8 cellular contexts compared by ENCODE assay signal in genomic region chr7:79454325-79454960, GRCh38. TPM values are rescaled to one million over a fixed set of nuclear protein-coding genes. Genes with fewer than 3 reads are reported as not detected.
DNase-seq lines count a peak whose midpoint lies in the region; ATAC-seq and TF ChIP-seq lines count a peak whose summit lies in the region.

No MANE protein-coding gene starts in this region.

- ATAC-seq in HG03135 (IDR thresholded peaks at IDR 0.05; ENCODE audit: unreplicated experiment), result no peak
- no peak for ATAC-seq in GM21360 (IDR thresholded peaks at IDR 0.05; ENCODE audit: unreplicated experiment)

- H3K9me3 ChIP-seq in SJCRH30 (replicated peaks) (no peaks in the 10 kb centered on the region), neural cell (ENCODE audit: low read length) (no peaks in the 10 kb centered on the region)

- H3K27me3 ChIP-seq in ACC112 (ENCODE audit: insufficient read depth, low read length) (no peaks in the 10 kb centered on the region), SJCRH30 (no peaks in the 10 kb centered on the region), neural cell (ENCODE audit: insufficient read depth, low read depth, low read length) (peaks cover 35% of the 10 kb centered on the region)

- TF ChIP-seq CTCF in foreskin fibroblast (IDR thresholded peaks at IDR 0.05; ENCODE audit: low read depth, low read length), result no peak
- no peak for TF ChIP-seq CTCF in neural cell (IDR thresholded peaks at IDR 0.05; ENCODE audit: poor library complexity, severe bottlenecking)

- H3K27ac ChIP-seq in ACC112 (ENCODE audit: low read depth, low read length), result peak overlapping the region; percentile 73
- peak overlapping the region; percentile 64 for H3K27ac ChIP-seq in SJCRH30
- no peak overlapping the region for H3K27ac ChIP-seq in neural cell (ENCODE audit: low read length)

- H4K20me1 ChIP-seq in neural cell (ENCODE audit: insufficient read depth), result no peaks in the 10 kb centered on the region

- H3K4me3 ChIP-seq in ACC112 (ENCODE audit: low read depth, low read length) (peak overlapping the region; percentile 80), SJCRH30 (peak overlapping the region; percentile 74), foreskin fibroblast (ENCODE audit: low read depth in 1 of 2, low read length in 2 of 2) (peak overlapping the region; percentile 70 to 90), neural cell (ENCODE audit: low read length) (peak overlapping the region; percentile 86)

- H3K36me3 ChIP-seq in ACC112 (ENCODE audit: insufficient read depth, low read length) (peaks cover 8% of the 10 kb centered on the region; the same call in 1 of the 2 replicates), SJCRH30 (no peaks in the 10 kb centered on the region), neural cell (ENCODE audit: insufficient read depth, low read length) (no peaks in the 10 kb centered on the region)

- H3K9me2 ChIP-seq in neural cell (ENCODE audit: insufficient read depth, low read length), result no peaks in the 10 kb centered on the region

- H3K79me2 ChIP-seq in ACC112 (ENCODE audit: control insufficient read depth, insufficient read depth, low read length, unreplicated experiment) (peaks cover 50% of the 10 kb centered on the region), neural cell (replicated peaks; ENCODE audit: insufficient read depth, low read length) (no peaks in the 10 kb centered on the region)

- DNase-seq in SJCRH30, result peak in 1 of 2 experiments; percentile 21
- DNase-seq in foreskin fibroblast, result peak; percentile 44 to 75
- DNase-seq in HPDE6-E6E7 (ENCODE audit: extremely low spot score), result no peak
- DNase-seq in SHP77 (lab: John Stamatoyannopoulos, UW), result no peak

- H3F3A ChIP-seq in neural cell (ENCODE audit: insufficient read depth, low read length, poor library complexity, severe bottlenecking), result no peaks in the 10 kb centered on the region

- no peak for TF ChIP-seq EP300 in neural cell (conservative IDR thresholded peaks at IDR 0.05; ENCODE audit: poor library complexity, severe bottlenecking)

- H3K4me2 ChIP-seq in neural cell (ENCODE audit: low read length), result peak overlapping the region; percentile 69

- peak overlapping the region; percentile 70 for H3K9ac ChIP-seq in neural cell (ENCODE audit: low read length)

- H2AFZ ChIP-seq in ACC112 (ENCODE audit: low read length, unreplicated experiment) (peak overlapping the region; percentile 98), neural cell (ENCODE audit: low read depth, low read length) (peak overlapping the region; percentile 48)

- TF ChIP-seq RAD21 in neural cell (conservative IDR thresholded peaks at IDR 0.05), result no peak

- H3K4me1 ChIP-seq in ACC112 (ENCODE audit: control insufficient read depth, insufficient read depth, low read length, unreplicated experiment), result peaks cover 31% of the 10 kb centered on the region
- H3K4me1 ChIP-seq in SJCRH30, result no peaks in the 10 kb centered on the region

TF ChIP-seq in neural cell, 6 proteins besides CTCF, POLR2A, EP300 and RAD21:
- TF ChIP-seq TAF1 (IDR thresholded peaks at IDR 0.05; ENCODE audit: low read depth), result no peak
- TF ChIP-seq, protein P1, sequence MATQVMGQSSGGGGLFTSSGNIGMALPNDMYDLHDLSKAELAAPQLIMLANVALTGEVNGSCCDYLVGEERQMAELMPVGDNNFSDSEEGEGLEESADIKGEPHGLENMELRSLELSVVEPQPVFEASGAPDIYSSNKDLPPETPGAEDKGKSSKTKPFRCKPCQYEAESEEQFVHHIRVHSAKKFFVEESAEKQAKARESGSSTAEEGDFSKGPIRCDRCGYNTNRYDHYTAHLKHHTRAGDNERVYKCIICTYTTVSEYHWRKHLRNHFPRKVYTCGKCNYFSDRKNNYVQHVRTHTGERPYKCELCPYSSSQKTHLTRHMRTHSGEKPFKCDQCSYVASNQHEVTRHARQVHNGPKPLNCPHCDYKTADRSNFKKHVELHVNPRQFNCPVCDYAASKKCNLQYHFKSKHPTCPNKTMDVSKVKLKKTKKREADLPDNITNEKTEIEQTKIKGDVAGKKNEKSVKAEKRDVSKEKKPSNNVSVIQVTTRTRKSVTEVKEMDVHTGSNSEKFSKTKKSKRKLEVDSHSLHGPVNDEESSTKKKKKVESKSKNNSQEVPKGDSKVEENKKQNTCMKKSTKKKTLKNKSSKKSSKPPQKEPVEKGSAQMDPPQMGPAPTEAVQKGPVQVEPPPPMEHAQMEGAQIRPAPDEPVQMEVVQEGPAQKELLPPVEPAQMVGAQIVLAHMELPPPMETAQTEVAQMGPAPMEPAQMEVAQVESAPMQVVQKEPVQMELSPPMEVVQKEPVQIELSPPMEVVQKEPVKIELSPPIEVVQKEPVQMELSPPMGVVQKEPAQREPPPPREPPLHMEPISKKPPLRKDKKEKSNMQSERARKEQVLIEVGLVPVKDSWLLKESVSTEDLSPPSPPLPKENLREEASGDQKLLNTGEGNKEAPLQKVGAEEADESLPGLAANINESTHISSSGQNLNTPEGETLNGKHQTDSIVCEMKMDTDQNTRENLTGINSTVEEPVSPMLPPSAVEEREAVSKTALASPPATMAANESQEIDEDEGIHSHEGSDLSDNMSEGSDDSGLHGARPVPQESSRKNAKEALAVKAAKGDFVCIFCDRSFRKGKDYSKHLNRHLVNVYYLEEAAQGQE (IDR thresholded peaks at IDR 0.05; ENCODE audit: borderline replicate concordance), result no peak
- no peak for TF ChIP-seq SMC3 (conservative IDR thresholded peaks at IDR 0.05; ENCODE audit: poor library complexity)

RNA-seq across cellular contexts. Expression of gene MAGI2, which starts 1.0 kb away (rescaled TPM):
- 1.8 and 2.4 TPM in 2 replicates for total RNA-seq in SJCRH30 (2014; rRNA removed; shearing (Covaris generic))
- polyA plus RNA-seq in neural cell, result 18.7 and 19.3 TPM in 2 replicates
- 199 and 207 TPM in 2 replicates for polyA minus RNA-seq in neural cell

Comparison
In these comparisons a context has a peak if more than half of its experiments do, and no peak if none do; other contexts are left out.
1. DNase-seq: peak in foreskin fibroblast (2 of 2); none in HPDE6-E6E7 (single experiment) and SHP77 (0 of 2).
2. Peak in every context shown above with its lines, with median percentiles within 50 percentile points of each other: H3K4me3 ChIP-seq.